ENCODE assay signal across 11 cellular contexts in the genomic region with DNA sequence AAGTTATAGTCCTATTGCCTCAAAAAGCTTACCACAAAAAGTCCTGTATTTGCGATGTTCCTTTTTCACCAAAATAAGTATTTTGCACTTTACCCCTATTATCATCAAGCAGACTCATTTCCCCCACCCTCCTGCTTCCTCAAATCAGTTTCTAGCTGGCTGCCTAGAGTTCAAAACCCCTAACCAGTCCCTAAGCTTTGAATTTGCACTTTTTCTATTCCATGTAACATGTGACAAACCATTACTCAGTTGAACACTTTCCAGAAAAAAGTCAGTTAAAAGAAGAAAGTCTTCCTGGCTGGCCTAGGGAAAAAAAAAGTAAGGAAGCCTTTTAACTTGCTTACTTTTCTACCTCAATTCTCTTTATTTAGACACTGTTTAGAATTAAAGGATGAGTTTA. TPM values are rescaled to one million over a fixed set of nuclear protein-coding genes. Genes with fewer than 3 reads are reported as not detected.
DNase-seq lines count a peak whose midpoint lies in the region; ATAC-seq and TF ChIP-seq lines count a peak whose summit lies in the region.
"Had no signal": no experiment of that assay in that cellular context is flagged by ENCODE, and none has a peak within 500 bp of the region (broad histone marks: within the 10 kb centered on the region; RNA-seq: fewer than 3 reads in every experiment).

No MANE protein-coding gene starts in this region.

- POLR2A ChIA-PET in activated B cell treated with CpG ODN at 0.5 μM for 24 hours (lab: Charles Lee): interaction anchor here (0.5 to 1.0 kb wide), 4 partner anchors 9 to 1053 kb away, joined by 3 to 14 read pairs (median 3); a partner anchor contains a TSS

- peaks cover 66% of the 10 kb centered on the region for H3K4me1 Mint-ChIP-seq in activated B cell treated with CpG ODN at 0.5 μM for 24 hours

- peak; percentile 68 for ATAC-seq in activated B cell treated with CpG ODN at 0.5 μM for 24 hours (ENCODE audit: low read depth)
- ATAC-seq in mucosa of descending colon: peak; percentile 22
- ATAC-seq in GM21619 (IDR thresholded peaks at IDR 0.05; ENCODE audit: unreplicated experiment): no peak

- no peak for TF ChIP-seq POLR2A in transverse colon (IDR thresholded peaks at IDR 0.05)

- no peaks in the 10 kb centered on the region for H3K27me3 ChIP-seq in BLaER1 treated with 17β-estradiol and CSF1 and Interleukin-3, amounts not matched to agents 10 nM and 100 nM
- H3K27me3 ChIP-seq in Karpas-422 (ENCODE audit: low read length) (no peaks in the 10 kb centered on the region), transverse colon (no peaks in the 10 kb centered on the region)

- H3K36me3 Mint-ChIP-seq in activated B cell treated with CpG ODN at 0.5 μM for 24 hours (ENCODE audit: low read depth): peaks cover 11% of the 10 kb centered on the region

- no peak for TF ChIP-seq EP300 in transverse colon (IDR thresholded peaks at IDR 0.05; ENCODE audit: low read depth)

- TF ChIP-seq CTCF in activated B cell treated with CpG ODN at 0.5 μM for 24 hours (IDR thresholded peaks at IDR 0.05) (no peak), mucosa of descending colon (IDR thresholded peaks at IDR 0.05) (no peak), transverse colon (IDR thresholded peaks at IDR 0.05) (no peak)

- H3K36me3 ChIP-seq in BLaER1 treated with 17β-estradiol and CSF1 and Interleukin-3, amounts not matched to agents 10 nM and 100 nM: peaks cover 17 to 99% (median 86%) of the 10 kb centered on the region in 11 experiments
- peaks cover 7% of the 10 kb centered on the region; the same call in 1 of the 2 replicates for H3K36me3 ChIP-seq in Karpas-422 (ENCODE audit: insufficient read depth, low read length)
- H3K36me3 ChIP-seq in mucosa of descending colon (ENCODE audit: low read depth): no peaks in the 10 kb centered on the region
- no peaks in the 10 kb centered on the region for H3K36me3 ChIP-seq in transverse colon

- in situ Hi-C loops in transverse colon (cut with MboI; ENCODE audit: low pct_ligation_motif_present in 1 of 4, low pct_unique_long_range_greater_than_20kb in 1 of 4, low sequenced_read_pairs in 3 of 4): no loop called here

- H3K9me2 ChIP-seq in Karpas-422 (replicated peaks; ENCODE audit: insufficient read depth, low read length): no peaks in the 10 kb centered on the region

- no peaks in the 10 kb centered on the region for H3K27me3 Mint-ChIP-seq in activated B cell treated with CpG ODN at 0.5 μM for 24 hours

- peaks cover 13 to 79% (median 30%) of the 10 kb centered on the region in 10 experiments for H3K4me1 ChIP-seq in BLaER1 treated with 17β-estradiol and CSF1 and Interleukin-3, amounts not matched to agents 10 nM and 100 nM
- H3K4me1 ChIP-seq in Karpas-422 (ENCODE audit: low read length) (peaks cover 44% of the 10 kb centered on the region), mucosa of descending colon (ENCODE audit: low read depth) (no peaks in the 10 kb centered on the region), transverse colon (peaks cover 0 to 14% (median 0%) of the 10 kb centered on the region in 4 donors)

- intact Hi-C loops in activated B cell treated with CpG ODN at 0.5 μM for 24 hours (cut with micrococcal nuclease): no loop called here
- intact Hi-C loops in mucosa of descending colon (cut with DNase I, micrococcal nuclease): no loop called here
- intact Hi-C loops in transverse colon (cut with DNase I; ENCODE audit: low total_unique reads): no loop called here

- H3K9me3 ChIP-seq in BLaER1 treated with 17β-estradiol and CSF1 and Interleukin-3, amounts not matched to agents 10 nM and 100 nM (replicated peaks in 1 of 11): peaks cover 11 to 99% (median 85%) of the 10 kb centered on the region in 11 experiments
- H3K9me3 ChIP-seq in Karpas-422 (ENCODE audit: low read length) (no peaks in the 10 kb centered on the region), mucosa of descending colon (no peaks in the 10 kb centered on the region), transverse colon (no peaks in the 10 kb centered on the region)

- DNase-seq in Karpas-422: peak; percentile 64
- DNase-seq in activated B cell treated with CpG ODN at 0.5 μM for 24 hours: no peak
- DNase-seq in mucosa of descending colon: no peak
- no peak for DNase-seq in mucosa of gallbladder (ENCODE audit: low spot score)
- no peak for DNase-seq in transverse colon
- DNase-seq in UCSD-AML1 (lab: John Stamatoyannopoulos, UW; ENCODE audit: unreplicated experiment): no peak
- DNase-seq: activated CD4-positive, alpha-beta T cell treated with anti-CD3 and anti-CD28 coated beads, Interleukin-2, amount 50 U/mL, for 1 hour; NCI-H1048; substantia nigra had no signal

- peaks cover 15 to 91% (median 58%) of the 10 kb centered on the region in 11 experiments; a peak in 17 of 22 replicates for H4K20me1 ChIP-seq in BLaER1 treated with 17β-estradiol and CSF1 and Interleukin-3, amounts not matched to agents 10 nM and 100 nM
- no peaks in the 10 kb centered on the region for H4K20me1 ChIP-seq in Karpas-422 (ENCODE audit: insufficient read depth, low read depth, low read length)

- no peak overlapping the region for H2AFZ ChIP-seq in Karpas-422 (ENCODE audit: low read length)

- no peaks in the 10 kb centered on the region for H3K9me3 Mint-ChIP-seq in activated B cell treated with CpG ODN at 0.5 μM for 24 hours

- peak overlapping the region in 1 of 10 experiments; percentile 22; a peak in 1 of 20 replicates for H3K4me3 ChIP-seq in BLaER1 treated with 17β-estradiol and CSF1 and Interleukin-3, amounts not matched to agents 10 nM and 100 nM
- H3K4me3 ChIP-seq in Karpas-422 (ENCODE audit: low read length): no peak overlapping the region
- no peak overlapping the region for H3K4me3 ChIP-seq in mucosa of descending colon
- H3K4me3 ChIP-seq in transverse colon: no peak overlapping the region

- H3K9ac ChIP-seq in BLaER1 treated with 17β-estradiol and CSF1 and Interleukin-3, amounts not matched to agents 10 nM and 100 nM: peak overlapping the region in 4 of 11 experiments; percentile 17 to 52 (median 29); a peak in 4 of 22 replicates
- H3K9ac ChIP-seq in Karpas-422 (ENCODE audit: low read length): no peak overlapping the region

- CTCF ChIA-PET in activated B cell treated with CpG ODN at 0.5 μM for 24 hours (lab: Charles Lee): no interaction called here

- H3K4me2 ChIP-seq in BLaER1 treated with 17β-estradiol and CSF1 and Interleukin-3, amounts not matched to agents 10 nM and 100 nM: peak overlapping the region in 8 of 11 experiments; percentile 5 to 82 (median 59); a peak in 12 of 22 replicates
- no peak overlapping the region for H3K4me2 ChIP-seq in Karpas-422 (ENCODE audit: low read depth, low read length, poor library complexity, severe bottlenecking)

- WGBS in transverse colon (ENCODE audit: low coverage in 1 of 2), 2 donors: 71 to 82% methylated on average over 1 of the region's 1 CpG

- peak overlapping the region in 7 of 11 experiments; percentile 9 to 65 (median 56); a peak in 10 of 22 replicates for H3K27ac ChIP-seq in BLaER1 treated with 17β-estradiol and CSF1 and Interleukin-3, amounts not matched to agents 10 nM and 100 nM
- H3K27ac ChIP-seq in Karpas-422 (ENCODE audit: low read length) (no peak overlapping the region), transverse colon (no peak overlapping the region)

- peak overlapping the region; percentile 24 for H3K4me3 Mint-ChIP-seq in activated B cell treated with CpG ODN at 0.5 μM for 24 hours

- H3K79me2 ChIP-seq in Karpas-422 (ENCODE audit: low read length): peaks cover 99% of the 10 kb centered on the region

- peak overlapping the region; percentile 57 for H3K27ac Mint-ChIP-seq in activated B cell treated with CpG ODN at 0.5 μM for 24 hours

RNA-seq across cellular contexts. Expression of a gene that starts 8.2 kb away (rescaled TPM):
- total RNA-seq in Karpas-422 (2014; rRNA removed; shearing (Covaris generic); ENCODE audit: low replicate concordance): 87.3 and 124 TPM in 2 replicates
- total RNA-seq in activated B cell treated with CpG ODN at 0.5 μM for 24 hours (74.3 and 91.9 TPM in 2 replicates), mucosa of descending colon (10 to 100 TPM in 2 of 3 donors, 1 to 10 TPM in 1; 6.2 to 43.8 (median 14.4) TPM), mucosa of gallbladder (38.9 TPM), transverse colon (10 to 100 TPM in 3 of 4 donors, 1 to 10 TPM in 1; 7.5 to 25.4 (median 11.8) TPM)

RNA-seq across cellular contexts. Expression of a gene that starts 8.9 kb away (rescaled TPM):
- 36.6 and 41.0 TPM in 2 replicates for total RNA-seq in Karpas-422 (2014; rRNA removed; shearing (Covaris generic); ENCODE audit: low replicate concordance)
- total RNA-seq in activated B cell treated with CpG ODN at 0.5 μM for 24 hours (33.4 and 41.2 TPM in 2 replicates), mucosa of descending colon (10 to 100 TPM; 22.1 to 37.5 (median 34.1) TPM), mucosa of gallbladder (46.1 TPM), transverse colon (100 to 1,000 TPM in 1 of 4 donors, 10 to 100 TPM in 3; 28.8 to 101 (median 42.5) TPM)

Comparison
In these comparisons a context has a peak if more than half of its experiments do, and no peak if none do; other contexts are left out.
1. H3K27ac ChIP-seq: peak in BLaER1 treated with 17β-estradiol and CSF1 and Interleukin-3, amounts not matched to agents 10 nM and 100 nM (7 of 11); none in Karpas-422 (single experiment) and transverse colon (0 of 4).